In genomic region chr17:28644782-28645575, GRCh38 we compare ENCODE assay signal across 8 cellular contexts. TPM values are rescaled to one million over a fixed set of nuclear protein-coding genes. Genes with fewer than 3 reads are reported as not detected.
DNase-seq lines count a peak whose midpoint lies in the region; ATAC-seq and TF ChIP-seq lines count a peak whose summit lies in the region.

TSS of gene BLTP2 (minus strand) at chr17:28645158. CDS start at chr17:28645056, 102 bp downstream.

- H3K4me3 ChIP-seq in AG09309 (ENCODE audit: control insufficient read depth, low read depth, low read length) (peak within 1 kb of the TSS; percentile 90), kidney epithelial cell (ENCODE audit: low read depth, low read length) (peak within 1 kb of the TSS; percentile 84)

- H3K27me3 ChIP-seq in kidney epithelial cell (ENCODE audit: control insufficient read depth, insufficient read depth, low read length) = no peaks in the 10 kb centered on the region

- TF ChIP-seq CTCF in AG09309 (IDR thresholded peaks at IDR 0.05; ENCODE audit: control insufficient read depth, insufficient read depth, low read depth, low read length, missing control alignments) = no peak
- no peak for TF ChIP-seq CTCF in kidney epithelial cell (IDR thresholded peaks at IDR 0.05; ENCODE audit: insufficient read depth, low read length, poor library complexity, severe bottlenecking)

- no peaks in the 10 kb centered on the region for H3K36me3 ChIP-seq in kidney epithelial cell (ENCODE audit: control insufficient read depth, insufficient read depth, low read length)

- ATAC-seq in GM19035 (IDR thresholded peaks at IDR 0.05; ENCODE audit: unreplicated experiment) = peak; percentile 82
- peak; percentile 86 for ATAC-seq in HG03342 (IDR thresholded peaks at IDR 0.05; ENCODE audit: unreplicated experiment)

- DNase-seq in AG09309 (ENCODE audit: low read depth) (peak; percentile 62), NCI-H460 (ENCODE audit: extremely low read depth, low read depth) (peak; percentile 95), cerebellar nuclear complex (lab: John Stamatoyannopoulos, UW) (peak; percentile 20 to 83), kidney epithelial cell (ENCODE audit: low read depth) (peak; percentile 79)
- DNase-seq in activated CD4-positive, alpha-beta T cell treated with anti-CD3 and anti-CD28 coated beads for 1 hour = peak; percentile 92
- DNase-seq in stimulated activated CD4-positive, alpha-beta T cell treated with anti-CD3 and anti-CD28 coated beads, Interleukin-15, amount 100 ng/mL, for 24 hours = peak; percentile 98

RNA-seq across cellular contexts. Expression of gene BLTP2, which starts in this region (rescaled TPM):
- 109 and 134 TPM in 2 replicates for total RNA-seq in NCI-H460 (2014; rRNA removed; shearing (Covaris generic))
- 90.5 and 108 TPM in 2 replicates for polyA plus RNA-seq in NCI-H460 (2014; cell fraction: nucleus; rRNA removed)
- total RNA-seq in kidney epithelial cell = 116 and 124 TPM in 2 replicates

Comparison
In these comparisons a context has a peak if more than half of its experiments do, and no peak if none do; other contexts are left out.
1. Peak in every context shown above with its lines: DNase-seq, ATAC-seq and H3K4me3 ChIP-seq.